In the genomic region with DNA sequence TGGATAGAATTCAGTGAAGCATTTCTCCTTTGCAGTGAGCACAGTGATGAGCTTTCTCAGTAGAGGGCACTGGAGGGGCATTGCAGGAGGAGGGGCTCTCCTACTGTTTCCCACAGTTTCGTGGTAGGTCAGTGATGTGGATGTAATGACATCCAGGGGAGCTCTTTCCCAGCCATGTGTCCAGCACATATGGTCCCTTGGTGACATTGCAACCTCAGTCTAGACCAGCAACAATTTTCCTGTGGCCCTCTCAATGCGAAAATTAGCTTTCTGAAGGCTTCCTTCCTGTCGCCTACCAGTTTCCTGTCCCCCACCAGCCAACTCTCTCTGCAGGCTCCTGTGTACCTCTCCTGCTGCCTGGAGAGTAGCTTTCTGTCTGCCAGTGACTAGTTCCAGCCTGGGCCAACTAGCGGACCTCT, we compare ENCODE assay signal across 10 cellular contexts. TPM values are rescaled to one million over a fixed set of nuclear protein-coding genes. Genes with fewer than 3 reads are reported as not detected.
DNase-seq lines count a peak whose midpoint lies in the region; ATAC-seq, FAIRE-seq and TF ChIP-seq lines count a peak whose summit lies in the region.
"Had no signal": no experiment of that assay in that cellular context is flagged by ENCODE, and none has a peak within 500 bp of the region (broad histone marks: within the 10 kb centered on the region; RNA-seq: fewer than 3 reads in every experiment).

No MANE protein-coding gene starts in this region.

- H3K4me3 ChIP-seq in H1 (ENCODE audit: extremely low read depth in 1 of 4, insufficient read depth in 2 of 4, low read depth in 3 of 4, low read length in 4 of 4), result no peak overlapping the region
- H3K4me3 ChIP-seq: Peyer's patch had no signal

- H3K27ac Mint-ChIP-seq in T-helper 2 cell treated with Interferon-gamma antibody and Interleukin-4, amounts not matched to agents 5 μg/mL and 100 μg/mL, for 36 hours, result peak overlapping the region; percentile 80

- CTCF ChIA-PET in H1 (lab: Charles Lee; ENCODE audit: partially characterized antibody), result interaction anchor here (0.8 to 2.2 kb wide), 11 partner anchors 9 to 683 kb away, joined by 3 to 9 read pairs (median 3); no protein-coding TSS in a partner anchor

- no peak overlapping the region for H2BK15ac ChIP-seq in H1 (ENCODE audit: low read length)

- H3K23me2 ChIP-seq in H1 (ENCODE audit: low read depth, low read length), result no peaks in the 10 kb centered on the region

- H2BK5ac ChIP-seq in H1 (ENCODE audit: low read depth, low read length), result no peak overlapping the region

- no peak overlapping the region for H4K91ac ChIP-seq in H1 (replicated peaks; ENCODE audit: insufficient read length, low read length)

- no peak overlapping the region for H2BK120ac ChIP-seq in H1 (replicated peaks; ENCODE audit: low read depth, low read length)

- 63% methylated on average over 4 of the region's 4 CpGs; no CpG with 5 or more reads in 1 of the 2 experiments for WGBS in H1 (ENCODE audit: extremely low coverage in 1 of 2, insufficient coverage in 1 of 2, insufficient read length in 1 of 2, insufficient replicate concordance in 2 of 2, low coverage in 1 of 2, low lambda C conversion rate in 2 of 2, missing lambda C conversion rate in 1 of 2), 2 experiments

- H3K9ac ChIP-seq in H1 (replicated peaks in 1 of 4; ENCODE audit: extremely low read depth in 1 of 4, low read depth in 3 of 4, low read length in 3 of 4), result no peak overlapping the region; a peak in 1 of 7 replicates

- H3K27ac ChIP-seq in H1 (ENCODE audit: low read depth, low read length), result no peak overlapping the region
- H3K27ac ChIP-seq: Peyer's patch had no signal

- H4K8ac ChIP-seq in H1 (ENCODE audit: extremely low read depth, insufficient read depth, low read length), result no peak overlapping the region

- H3K79me1 ChIP-seq in H1 (ENCODE audit: low read depth, low read length), result no peaks in the 10 kb centered on the region

- H3K9me3 ChIP-seq in H1 (ENCODE audit: insufficient read depth in 2 of 2, low read depth in 1 of 2, low read length in 1 of 2), result peaks cover 3 to 4% of the 10 kb centered on the region in 2 experiments; a peak in 2 of 4 replicates
- H3K9me3 ChIP-seq: Peyer's patch had no signal

- peak overlapping the region in 1 of 2 experiments; percentile 46; a peak in 2 of 4 replicates for H3K4me2 ChIP-seq in H1 (ENCODE audit: insufficient read depth in 1 of 2, low read depth in 2 of 2, low read length in 2 of 2)

- H3K79me2 ChIP-seq in H1 (ENCODE audit: control insufficient read depth in 1 of 2, insufficient read depth in 2 of 2, low read length in 2 of 2), result no peaks in the 10 kb centered on the region

- H4K20me1 ChIP-seq in H1 (replicated peaks in 1 of 2; ENCODE audit: control insufficient read depth in 1 of 2, insufficient read depth in 2 of 2, low read length in 2 of 2), result no peaks in the 10 kb centered on the region

- no peaks in the 10 kb centered on the region for H3K27me3 ChIP-seq in H1 (replicated peaks in 1 of 4; ENCODE audit: control insufficient read depth in 3 of 4, extremely low read depth in 1 of 4, insufficient read depth in 3 of 4, low read length in 3 of 4)
- H3K27me3 ChIP-seq: Peyer's patch had no signal

- no peaks in the 10 kb centered on the region for H3K27me3 Mint-ChIP-seq in T-helper 2 cell treated with Interferon-gamma antibody and Interleukin-4, amounts not matched to agents 5 μg/mL and 100 μg/mL, for 36 hours (ENCODE audit: low read depth)

- peak; percentile 33 to 38; a peak in 3 of 4 replicates for TF ChIP-seq RAD21 in H1 (IDR thresholded peaks at IDR 0.05 in 1 of 2, conservative IDR thresholded peaks at IDR 0.05 in 1 of 2; ENCODE audit: low read depth in 2 of 2, low read length in 2 of 2)

- FAIRE-seq in H1 (lab: Jason Lieb, UNC), result no peak

- H2BK20ac ChIP-seq in H1 (ENCODE audit: low read length), result no peak overlapping the region

- DNase-seq in AG09319 (ENCODE audit: extremely low read depth, low read depth) (no peak), GM13976 (ENCODE audit: low spot score) (peak; percentile 55), H1 (ENCODE audit: low read depth in 1 of 2, low spot score in 2 of 2) (no peak), mucosa of gallbladder (ENCODE audit: low spot score) (no peak), GOT3 (lab: John Stamatoyannopoulos, UW) (no peak)
- DNase-seq in T-helper 2 cell treated with Interferon-gamma antibody and Interleukin-4, amounts not matched to agents 5 μg/mL and 100 μg/mL, for 36 hours (ENCODE audit: low spot score), result no peak
- DNase-seq: DMS153, Peyer's patch had no signal

- H3K4me3 Mint-ChIP-seq in T-helper 2 cell treated with Interferon-gamma antibody and Interleukin-4, amounts not matched to agents 5 μg/mL and 100 μg/mL, for 36 hours, result peak overlapping the region; percentile 57

- H3K18ac ChIP-seq in H1 (ENCODE audit: extremely low read depth, low read length), result no peak overlapping the region

- TF ChIP-seq CTCF in AG09319 (IDR thresholded peaks at IDR 0.05; ENCODE audit: low read depth, low read length), result peak; percentile 0; the same call in 1 of the 2 replicates
- TF ChIP-seq CTCF in GM13976 (IDR thresholded peaks at IDR 0.05; ENCODE audit: borderline replicate concordance, control extremely low read depth, extremely low read depth, insufficient read depth, missing control alignments), result peak; percentile 12
- TF ChIP-seq CTCF in H1 (IDR thresholded peaks at IDR 0.05; ENCODE audit: control extremely low read depth in 1 of 3, insufficient read depth in 1 of 3, low read depth in 1 of 3, low read length in 3 of 3), result peak in 2 of 3 experiments; percentile 12 to 40; a peak in 2 of 4 replicates

- no peak overlapping the region for H3K23ac ChIP-seq in H1 (ENCODE audit: insufficient read length)

- H3K36me3 ChIP-seq in H1 (ENCODE audit: control insufficient read depth in 2 of 4, insufficient read depth in 4 of 4, low read length in 3 of 4), result no peaks in the 10 kb centered on the region
- H3K36me3 ChIP-seq: Peyer's patch had no signal

- no peak overlapping the region for H2AK5ac ChIP-seq in H1 (ENCODE audit: low read depth, low read length)

- no peaks in the 10 kb centered on the region for H3K9me3 Mint-ChIP-seq in T-helper 2 cell treated with Interferon-gamma antibody and Interleukin-4, amounts not matched to agents 5 μg/mL and 100 μg/mL, for 36 hours

- H3K4me1 Mint-ChIP-seq in T-helper 2 cell treated with Interferon-gamma antibody and Interleukin-4, amounts not matched to agents 5 μg/mL and 100 μg/mL, for 36 hours (ENCODE audit: low read depth), result peaks cover 13% of the 10 kb centered on the region

- H3K14ac ChIP-seq in H1 (ENCODE audit: insufficient read length), result no peak overlapping the region

- ATAC-seq in HG02588 (IDR thresholded peaks at IDR 0.05; ENCODE audit: unreplicated experiment) (no peak), HG02642 (IDR thresholded peaks at IDR 0.05; ENCODE audit: poor library complexity, unreplicated experiment) (no peak)

- no peak for TF ChIP-seq POLR2A in H1 (IDR thresholded peaks at IDR 0.05; ENCODE audit: control extremely low read depth in 1 of 2, low read depth in 2 of 2, low read length in 2 of 2)

- no peak overlapping the region for H3K56ac ChIP-seq in H1 (replicated peaks; ENCODE audit: insufficient read length, low read depth, low read length)

- H3K4me1 ChIP-seq in H1 (replicated peaks in 1 of 4; ENCODE audit: control insufficient read depth in 3 of 4, insufficient read depth in 4 of 4, low read length in 3 of 4), result peaks cover 0 to 2% (median 0%) of the 10 kb centered on the region in 4 experiments; a peak in 2 of 7 replicates
- H3K4me1 ChIP-seq: Peyer's patch had no signal

- H2BK12ac ChIP-seq in H1 (ENCODE audit: low read depth, low read length), result no peak overlapping the region

- in situ Hi-C loops in GM13976 (cut with MboI; ENCODE audit: low sequenced_read_pairs, unreplicated experiment), result no loop called here

- no peaks in the 10 kb centered on the region for H3K36me3 Mint-ChIP-seq in T-helper 2 cell treated with Interferon-gamma antibody and Interleukin-4, amounts not matched to agents 5 μg/mL and 100 μg/mL, for 36 hours (ENCODE audit: low read depth)

- no peak for TF ChIP-seq EP300 in H1 (IDR thresholded peaks at IDR 0.05; ENCODE audit: borderline replicate concordance in 1 of 2, low read depth in 2 of 2, low read length in 2 of 2)

- no peak overlapping the region for H3K4ac ChIP-seq in H1 (replicated peaks; ENCODE audit: insufficient read length, low read depth, low read length)

- peak overlapping the region; percentile 92 for H2AFZ ChIP-seq in H1 (ENCODE audit: low read length)

- H4K5ac ChIP-seq in H1 (ENCODE audit: insufficient read length, low read depth, low read length), result no peak overlapping the region

- POLR2A ChIA-PET in H1 (lab: Charles Lee; ENCODE audit: partially characterized antibody), result interaction anchor here (1.3 to 2.1 kb wide), 3 partner anchors 9 to 69 kb away, joined by 3 to 7 read pairs (median 6); no protein-coding TSS in a partner anchor

RNA-seq across cellular contexts. Expression of a gene that starts 6.9 kb away (rescaled TPM):
- 21.8 and 24.6 TPM in 2 replicates for total RNA-seq in H1 (2021; fragmentation: NEBNext Ultra II Directional; extraction: Animal tissue kit (Norgen Biotek cat#: 25700))
- 5.4 and 7.1 TPM in 2 replicates for polyA plus RNA-seq in H1 (2011; rRNA removed)
- polyA plus RNA-seq in H1 (2011; cell fraction: cytosol; rRNA removed), result 11.5 TPM
- 4.9 TPM for polyA plus RNA-seq in H1 (2011; cell fraction: nucleus; rRNA removed)
- polyA plus RNA-seq in H1 (2012, experiment 1 of 2), result 13.9 to 24.1 TPM (median 15.6 TPM) in 4 replicates
- polyA plus RNA-seq in H1 (2012, experiment 2 of 2), result 3.2 TPM
- polyA plus RNA-seq in H1 (2013, experiment 1 of 2), result 12.0 TPM
- 11.9 TPM for polyA plus RNA-seq in H1 (2013, experiment 2 of 2)
- polyA minus RNA-seq in H1 (2011; rRNA and poly(A)+ RNA removed), result 10.8 and 15.7 TPM in 2 replicates
- polyA minus RNA-seq in H1 (2011; cell fraction: cytosol; rRNA and poly(A)+ RNA removed), result 12.3 TPM
- 10.4 TPM for polyA minus RNA-seq in H1 (2011; cell fraction: nucleus; rRNA and poly(A)+ RNA removed)
- 22.9 TPM for total RNA-seq in mucosa of gallbladder

RNA-seq across cellular contexts. Expression of a gene that starts 35.4 kb away (rescaled TPM):
- not detected in 2 replicates for total RNA-seq in H1 (2021; fragmentation: NEBNext Ultra II Directional; extraction: Animal tissue kit (Norgen Biotek cat#: 25700))
- not detected in 2 replicates for polyA plus RNA-seq in H1 (2011; rRNA removed)
- not detected for polyA plus RNA-seq in H1 (2011; cell fraction: cytosol; rRNA removed)
- polyA plus RNA-seq in H1 (2011; cell fraction: nucleus; rRNA removed), result not detected
- not detected in 4 replicates for polyA plus RNA-seq in H1 (2012, experiment 1 of 2)
- polyA plus RNA-seq in H1 (2012, experiment 2 of 2), result not detected
- polyA plus RNA-seq in H1 (2013, experiment 1 of 2), result not detected
- not detected for polyA plus RNA-seq in H1 (2013, experiment 2 of 2)
- polyA minus RNA-seq in H1 (2011; rRNA and poly(A)+ RNA removed), result not detected in 2 replicates
- not detected for polyA minus RNA-seq in H1 (2011; cell fraction: cytosol; rRNA and poly(A)+ RNA removed)
- polyA minus RNA-seq in H1 (2011; cell fraction: nucleus; rRNA and poly(A)+ RNA removed), result not detected
- total RNA-seq in mucosa of gallbladder, result not detected
- total RNA-seq: Peyer's patch had no signal

RNA-seq across cellular contexts. Expression of a gene that starts 46.6 kb away (rescaled TPM):
- total RNA-seq in H1 (2021; fragmentation: NEBNext Ultra II Directional; extraction: Animal tissue kit (Norgen Biotek cat#: 25700)), result not detected in 2 replicates
- polyA plus RNA-seq in H1 (2011; rRNA removed), result not detected in 2 replicates
- not detected for polyA plus RNA-seq in H1 (2011; cell fraction: cytosol; rRNA removed)
- polyA plus RNA-seq in H1 (2011; cell fraction: nucleus; rRNA removed), result not detected
- not detected in 4 replicates for polyA plus RNA-seq in H1 (2012, experiment 1 of 2)
- polyA plus RNA-seq in H1 (2012, experiment 2 of 2), result not detected
- polyA plus RNA-seq in H1 (2013, experiment 1 of 2), result not detected
- polyA plus RNA-seq in H1 (2013, experiment 2 of 2), result not detected
- not detected in 2 replicates for polyA minus RNA-seq in H1 (2011; rRNA and poly(A)+ RNA removed)
- not detected for polyA minus RNA-seq in H1 (2011; cell fraction: cytosol; rRNA and poly(A)+ RNA removed)
- not detected for polyA minus RNA-seq in H1 (2011; cell fraction: nucleus; rRNA and poly(A)+ RNA removed)
- not detected for total RNA-seq in mucosa of gallbladder
- total RNA-seq: Peyer's patch had no signal
